Comparison of ENCODE assay signal across 8 cellular contexts in genomic region chr1:205680073-205680851, GRCh38. TPM values are rescaled to one million over a fixed set of nuclear protein-coding genes. Genes with fewer than 3 reads are reported as not detected.
A peak's percentile ranks its signal among the peaks of the same experiment; 100 is the strongest.
DNase-seq lines count a peak whose midpoint lies in the region; ATAC-seq and TF ChIP-seq lines count a peak whose summit lies in the region.

Gene SLC45A3 (minus strand): TSS chr1:205680509. CDS start chr1:205664656, 15,853 bp downstream.

- peak within 1 kb of the TSS; percentile 2 for H3K27ac Mint-ChIP-seq in neural crest cell (ENCODE audit: unreplicated experiment)

- H3K4me3 ChIP-seq in fibroblast of mammary gland (ENCODE audit: control insufficient read depth, low read depth, low read length): peak within 1 kb of the TSS; percentile 45
- peak within 1 kb of the TSS; percentile 41 to 71 (median 58) for H3K4me3 ChIP-seq in tibial nerve

- H3K4me1 Mint-ChIP-seq in neural crest cell: peaks cover 51% of the 10 kb centered on the region

- no peaks in the 10 kb centered on the region for H3K27me3 Mint-ChIP-seq in neural crest cell (ENCODE audit: low read depth)

- peak within 1 kb of the TSS in 2 of 4 donors; percentile 34 to 54 for H3K27ac ChIP-seq in tibial nerve

- no peaks in the 10 kb centered on the region for H3K36me3 ChIP-seq in tibial nerve

- H3K36me3 Mint-ChIP-seq in neural crest cell (ENCODE audit: low read depth): no peaks in the 10 kb centered on the region

- no peak for TF ChIP-seq EP300 in tibial nerve (IDR thresholded peaks at IDR 0.05)

- H3K4me1 ChIP-seq in tibial nerve: peaks cover 0 to 23% (median 5%) of the 10 kb centered on the region in 4 donors

- ATAC-seq in HG03095 (IDR thresholded peaks at IDR 0.05; ENCODE audit: unreplicated experiment): no peak

- H3K4me3 Mint-ChIP-seq in neural crest cell: peak within 1 kb of the TSS; percentile 90

- peak; percentile 53 for DNase-seq in NCI-H146 (lab: John Stamatoyannopoulos, UW)
- no peak for DNase-seq in NCI-H146 treated with DMSO at 0.1 percent for 48 hours (lab: John Stamatoyannopoulos, UW; ENCODE audit: unreplicated experiment)
- peak; percentile 28 for DNase-seq in NCI-H1436 treated with DMSO at 0.1 percent for 48 hours (lab: John Stamatoyannopoulos, UW)
- peak; percentile 42 for DNase-seq in activated T-cell treated with anti-CD3 and anti-CD28 coated beads for 4 hours
- DNase-seq in fibroblast of mammary gland (ENCODE audit: low read depth): no peak
- peak; percentile 45 for DNase-seq in neural crest cell (ENCODE audit: low read depth, low spot score)
- no peak for DNase-seq in tibial nerve (ENCODE audit: low spot score in 2 of 2)

- TF ChIP-seq POLR2A in tibial nerve (IDR thresholded peaks at IDR 0.05): no peak

- H3K27me3 ChIP-seq in tibial nerve: no peaks in the 10 kb centered on the region

- no peak for TF ChIP-seq CTCF in fibroblast of mammary gland (conservative IDR thresholded peaks at IDR 0.05; ENCODE audit: control insufficient read depth, insufficient read depth, low read depth, low read length)
- TF ChIP-seq CTCF in neural crest cell (conservative IDR thresholded peaks at IDR 0.05): no peak
- no peak for TF ChIP-seq CTCF in tibial nerve (IDR thresholded peaks at IDR 0.05)

- H3K9me3 Mint-ChIP-seq in neural crest cell: no peaks in the 10 kb centered on the region

- 2 to 3% methylated on average over 49 to 52 of the region's 86 CpGs for WGBS in tibial nerve, 2 donors

- H3K9me3 ChIP-seq in tibial nerve: no peaks in the 10 kb centered on the region

RNA-seq across cellular contexts. Expression of gene SLC45A3, which starts in this region (rescaled TPM):
- 13.1 and 14.0 TPM in 2 replicates for total RNA-seq in neural crest cell
- total RNA-seq in tibial nerve: 1 to 10 TPM in 2 of 4 donors, under 1 TPM in 2; 0.44 to 2.9 (median 1.3) TPM

Comparison
In these comparisons a context has a peak if more than half of its experiments do, and no peak if none do; other contexts are left out.
1. DNase-seq: peak in NCI-H146 (single experiment), NCI-H1436 treated with DMSO at 0.1 percent for 48 hours (single experiment), activated T-cell treated with anti-CD3 and anti-CD28 coated beads for 4 hours (single experiment) and neural crest cell (single experiment); none in NCI-H146 treated with DMSO at 0.1 percent for 48 hours (single experiment), fibroblast of mammary gland (single experiment) and tibial nerve (0 of 2).